Comparison of ENCODE assay signal across 1 cellular context in the genomic region with DNA sequence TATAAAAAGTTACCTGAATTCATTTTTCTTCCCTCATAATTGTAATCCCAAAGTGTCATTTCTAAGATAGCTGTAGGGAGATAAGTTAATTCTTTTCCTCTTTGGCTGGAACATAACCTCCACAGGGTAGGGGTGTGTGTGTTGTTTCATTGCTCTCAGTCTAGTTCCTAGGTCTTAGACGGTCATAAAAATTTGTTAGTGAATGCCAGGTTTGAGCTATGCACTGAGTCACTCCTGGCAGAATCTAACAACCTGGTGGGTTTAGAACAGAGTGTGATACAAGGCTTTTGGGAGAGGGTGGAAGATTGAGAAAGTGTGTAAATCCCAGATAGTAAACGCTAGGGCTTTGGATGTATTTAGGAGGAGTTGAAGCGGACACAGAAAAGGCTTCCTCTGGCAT.
TF ChIP-seq lines count a peak whose summit lies in the region.

No MANE protein-coding gene starts in this region.

TF ChIP-seq in HepG2, 621 proteins besides CTCF, POLR2A, EP300 and RAD21:
- TF ChIP-seq ZNF253 (CRISPR knock-in tag; IDR thresholded peaks at IDR 0.05; ENCODE audit: borderline replicate concordance) (no peak), NBN (conservative IDR thresholded peaks at IDR 0.05) (no peak), ZNF501 (CRISPR knock-in tag; IDR thresholded peaks at IDR 0.05) (no peak), ZNF235 (CRISPR knock-in tag; IDR thresholded peaks at IDR 0.05; ENCODE audit: borderline replicate concordance) (0 out of 2 replicates have a peak, but pooled peaks have one; percentile 2), TEAD2 (CRISPR knock-in tag; IDR thresholded peaks at IDR 0.05) (no peak), MAFK (conservative IDR thresholded peaks at IDR 0.05 in 1 of 2, IDR thresholded peaks at IDR 0.05 in 1 of 2; ENCODE audit: low read length in 2 of 2) (no peak), PCBP1 (IDR thresholded peaks at IDR 0.05; ENCODE audit: borderline replicate concordance, low read depth, low read length) (no peak), ZNF790 (CRISPR knock-in tag; IDR thresholded peaks at IDR 0.05; ENCODE audit: borderline replicate concordance) (0 out of 2 replicates have a peak, but pooled peaks have one; percentile 41), SMARCC2 (IDR thresholded peaks at IDR 0.05) (no peak), GLI4 (CRISPR knock-in tag; IDR thresholded peaks at IDR 0.05; ENCODE audit: borderline replicate concordance) (no peak), SNAI1 (CRISPR knock-in tag; IDR thresholded peaks at IDR 0.05; ENCODE audit: borderline replicate concordance) (peak; percentile 40; the same call in 1 of the 2 replicates), CAMTA2 (CRISPR knock-in tag; IDR thresholded peaks at IDR 0.05; ENCODE audit: borderline replicate concordance) (0 out of 2 replicates have a peak, but pooled peaks have one; percentile 9), ZC3H4 (CRISPR knock-in tag; IDR thresholded peaks at IDR 0.05; ENCODE audit: borderline replicate concordance) (no peak; the same call in 1 of the 2 replicates), ZNF546 (CRISPR knock-in tag; conservative IDR thresholded peaks at IDR 0.05) (no peak), YY1 (IDR thresholded peaks at IDR 0.05; ENCODE audit: insufficient read depth, insufficient replicate concordance, low read depth, low read length) (no peak), KLF15 (CRISPR knock-in tag; IDR thresholded peaks at IDR 0.05; ENCODE audit: borderline replicate concordance) (no peak)
- TF ChIP-seq, protein P1, sequence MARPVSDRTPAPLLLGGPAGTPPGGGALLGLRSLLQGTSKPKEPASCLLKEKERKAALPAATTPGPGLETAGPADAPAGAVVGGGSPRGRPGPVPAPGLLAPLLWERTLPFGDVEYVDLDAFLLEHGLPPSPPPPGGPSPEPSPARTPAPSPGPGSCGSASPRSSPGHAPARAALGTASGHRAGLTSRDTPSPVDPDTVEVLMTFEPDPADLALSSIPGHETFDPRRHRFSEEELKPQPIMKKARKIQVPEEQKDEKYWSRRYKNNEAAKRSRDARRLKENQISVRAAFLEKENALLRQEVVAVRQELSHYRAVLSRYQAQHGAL (CRISPR knock-in tag; IDR thresholded peaks at IDR 0.05; ENCODE audit: not compliant biosample characterization): no peak
